ENCODE assay signal across 1 cellular context in genomic region chr19:45769054-45769782, GRCh38.
TF ChIP-seq lines count a peak whose summit lies in the region.

Gene SIX5 (minus strand): TSS chr19:45769252. CDS start chr19:45768844, 408 bp downstream.

TF ChIP-seq in HEK293, 187 proteins besides CTCF, POLR2A, EP300 and RAD21 (continued from another document):
- TF ChIP-seq ZBTB26 (tag by site-specific recombination; optimal IDR thresholded peaks at IDR 0.05), result peak; percentile 88
- TF ChIP-seq, protein P1, sequence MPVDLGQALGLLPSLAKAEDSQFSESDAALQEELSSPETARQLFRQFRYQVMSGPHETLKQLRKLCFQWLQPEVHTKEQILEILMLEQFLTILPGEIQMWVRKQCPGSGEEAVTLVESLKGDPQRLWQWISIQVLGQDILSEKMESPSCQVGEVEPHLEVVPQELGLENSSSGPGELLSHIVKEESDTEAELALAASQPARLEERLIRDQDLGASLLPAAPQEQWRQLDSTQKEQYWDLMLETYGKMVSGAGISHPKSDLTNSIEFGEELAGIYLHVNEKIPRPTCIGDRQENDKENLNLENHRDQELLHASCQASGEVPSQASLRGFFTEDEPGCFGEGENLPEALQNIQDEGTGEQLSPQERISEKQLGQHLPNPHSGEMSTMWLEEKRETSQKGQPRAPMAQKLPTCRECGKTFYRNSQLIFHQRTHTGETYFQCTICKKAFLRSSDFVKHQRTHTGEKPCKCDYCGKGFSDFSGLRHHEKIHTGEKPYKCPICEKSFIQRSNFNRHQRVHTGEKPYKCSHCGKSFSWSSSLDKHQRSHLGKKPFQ (tag by site-specific recombination; IDR thresholded peaks at IDR 0.05), result no peak
- TF ChIP-seq ZNF660 (tag by site-specific recombination; IDR thresholded peaks at IDR 0.05), result peak; percentile 66
- no peak for TF ChIP-seq AEBP2 (tag by site-specific recombination; IDR thresholded peaks at IDR 0.05; ENCODE audit: borderline replicate concordance)
- TF ChIP-seq ZNF670 (tag by site-specific recombination; IDR thresholded peaks at IDR 0.05; ENCODE audit: low read depth), result no peak
- TF ChIP-seq RBAK (tag by site-specific recombination; IDR thresholded peaks at IDR 0.05), result no peak
- no peak for TF ChIP-seq MEIS1 (CRISPR knock-in tag; IDR thresholded peaks at IDR 0.05; ENCODE audit: borderline replicate concordance)
- peak; percentile 77; the same call in 1 of the 2 replicates for TF ChIP-seq ZNF610 (tag by site-specific recombination; IDR thresholded peaks at IDR 0.05; ENCODE audit: borderline replicate concordance)
- TF ChIP-seq ZNF174 (tag by site-specific recombination; IDR thresholded peaks at IDR 0.05), result no peak
- TF ChIP-seq ZNF677 (tag by site-specific recombination; IDR thresholded peaks at IDR 0.05), result no peak
- TF ChIP-seq ZNF221 (tag by site-specific recombination; IDR thresholded peaks at IDR 0.05; ENCODE audit: borderline replicate concordance), result no peak
- no peak for TF ChIP-seq ZNF211 (tag by site-specific recombination; IDR thresholded peaks at IDR 0.05; ENCODE audit: low read depth)
- no peak for TF ChIP-seq HOXA7 (CRISPR knock-in tag; IDR thresholded peaks at IDR 0.05; ENCODE audit: borderline replicate concordance)
- TF ChIP-seq, protein P2, sequence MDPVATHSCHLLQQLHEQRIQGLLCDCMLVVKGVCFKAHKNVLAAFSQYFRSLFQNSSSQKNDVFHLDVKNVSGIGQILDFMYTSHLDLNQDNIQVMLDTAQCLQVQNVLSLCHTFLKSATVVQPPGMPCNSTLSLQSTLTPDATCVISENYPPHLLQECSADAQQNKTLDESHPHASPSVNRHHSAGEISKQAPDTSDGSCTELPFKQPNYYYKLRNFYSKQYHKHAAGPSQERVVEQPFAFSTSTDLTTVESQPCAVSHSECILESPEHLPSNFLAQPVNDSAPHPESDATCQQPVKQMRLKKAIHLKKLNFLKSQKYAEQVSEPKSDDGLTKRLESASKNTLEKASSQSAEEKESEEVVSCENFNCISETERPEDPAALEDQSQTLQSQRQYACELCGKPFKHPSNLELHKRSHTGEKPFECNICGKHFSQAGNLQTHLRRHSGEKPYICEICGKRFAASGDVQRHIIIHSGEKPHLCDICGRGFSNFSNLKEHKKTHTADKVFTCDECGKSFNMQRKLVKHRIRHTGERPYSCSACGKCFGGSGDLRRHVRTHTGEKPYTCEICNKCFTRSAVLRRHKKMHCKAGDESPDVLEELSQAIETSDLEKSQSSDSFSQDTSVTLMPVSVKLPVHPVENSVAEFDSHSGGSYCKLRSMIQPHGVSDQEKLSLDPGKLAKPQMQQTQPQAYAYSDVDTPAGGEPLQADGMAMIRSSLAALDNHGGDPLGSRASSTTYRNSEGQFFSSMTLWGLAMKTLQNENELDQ (tag by site-specific recombination; IDR thresholded peaks at IDR 0.05; ENCODE audit: low read depth), result no peak
- TF ChIP-seq ZNF580 (tag by site-specific recombination; IDR thresholded peaks at IDR 0.05), result no peak
- TF ChIP-seq ZNF558 (tag by site-specific recombination; IDR thresholded peaks at IDR 0.05), result no peak
- no peak for TF ChIP-seq TSHZ1 (tag by site-specific recombination; IDR thresholded peaks at IDR 0.05; ENCODE audit: borderline replicate concordance)
- peak; percentile 71 for TF ChIP-seq BCL11B (tag by site-specific recombination; IDR thresholded peaks at IDR 0.05; ENCODE audit: low read depth)
- TF ChIP-seq HIC1 (tag by site-specific recombination; IDR thresholded peaks at IDR 0.05), result peak; percentile 100
- TF ChIP-seq ZNF16 (tag by site-specific recombination; IDR thresholded peaks at IDR 0.05; ENCODE audit: low read depth), result no peak
- peak; percentile 89 for TF ChIP-seq ZXDB (tag by site-specific recombination; IDR thresholded peaks at IDR 0.05)
- no peak; the same call in 1 of the 2 replicates for TF ChIP-seq SCRT1 (tag by site-specific recombination; IDR thresholded peaks at IDR 0.05; ENCODE audit: borderline replicate concordance)
- no peak for TF ChIP-seq ZNF776 (tag by site-specific recombination; IDR thresholded peaks at IDR 0.05; ENCODE audit: borderline replicate concordance)
- peak; percentile 92 for TF ChIP-seq ZNF501 (tag by site-specific recombination; IDR thresholded peaks at IDR 0.05)
- TF ChIP-seq, protein P3, sequence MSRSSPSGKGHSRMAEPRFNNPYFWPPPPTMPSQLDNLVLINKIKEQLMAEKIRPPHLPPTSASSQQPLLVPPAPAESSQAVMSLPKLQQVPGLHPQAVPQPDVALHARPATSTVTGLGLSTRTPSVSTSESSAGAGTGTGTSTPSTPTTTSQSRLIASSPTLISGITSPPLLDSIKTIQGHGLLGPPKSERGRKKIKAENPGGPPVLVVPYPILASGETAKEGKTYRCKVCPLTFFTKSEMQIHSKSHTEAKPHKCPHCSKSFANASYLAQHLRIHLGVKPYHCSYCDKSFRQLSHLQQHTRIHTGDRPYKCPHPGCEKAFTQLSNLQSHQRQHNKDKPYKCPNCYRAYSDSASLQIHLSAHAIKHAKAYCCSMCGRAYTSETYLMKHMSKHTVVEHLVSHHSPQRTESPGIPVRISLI (tag by site-specific recombination; IDR thresholded peaks at IDR 0.05), result no peak
- no peak for TF ChIP-seq ZNF473 (tag by site-specific recombination; IDR thresholded peaks at IDR 0.05)
- TF ChIP-seq ZNF658 (tag by site-specific recombination; IDR thresholded peaks at IDR 0.05), result no peak
- TF ChIP-seq, protein P4, sequence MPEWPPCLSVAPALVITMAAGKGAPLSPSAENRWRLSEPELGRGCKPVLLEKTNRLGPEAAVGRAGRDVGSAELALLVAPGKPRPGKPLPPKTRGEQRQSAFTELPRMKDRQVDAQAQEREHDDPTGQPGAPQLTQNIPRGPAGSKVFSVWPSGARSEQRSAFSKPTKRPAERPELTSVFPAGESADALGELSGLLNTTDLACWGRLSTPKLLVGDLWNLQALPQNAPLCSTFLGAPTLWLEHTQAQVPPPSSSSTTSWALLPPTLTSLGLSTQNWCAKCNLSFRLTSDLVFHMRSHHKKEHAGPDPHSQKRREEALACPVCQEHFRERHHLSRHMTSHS (tag by site-specific recombination; IDR thresholded peaks at IDR 0.05), result no peak
- 0 out of 2 replicates have a peak, but pooled peaks have one; percentile 40 for TF ChIP-seq ZBTB21 (tag by site-specific recombination; IDR thresholded peaks at IDR 0.05)
- 0 out of 2 replicates have a peak, but pooled peaks have one; percentile 15 for TF ChIP-seq ZNF623 (tag by site-specific recombination; IDR thresholded peaks at IDR 0.05)
- peak; percentile 89 for TF ChIP-seq ZFP37 (tag by site-specific recombination; IDR thresholded peaks at IDR 0.05)
- TF ChIP-seq, protein P5, sequence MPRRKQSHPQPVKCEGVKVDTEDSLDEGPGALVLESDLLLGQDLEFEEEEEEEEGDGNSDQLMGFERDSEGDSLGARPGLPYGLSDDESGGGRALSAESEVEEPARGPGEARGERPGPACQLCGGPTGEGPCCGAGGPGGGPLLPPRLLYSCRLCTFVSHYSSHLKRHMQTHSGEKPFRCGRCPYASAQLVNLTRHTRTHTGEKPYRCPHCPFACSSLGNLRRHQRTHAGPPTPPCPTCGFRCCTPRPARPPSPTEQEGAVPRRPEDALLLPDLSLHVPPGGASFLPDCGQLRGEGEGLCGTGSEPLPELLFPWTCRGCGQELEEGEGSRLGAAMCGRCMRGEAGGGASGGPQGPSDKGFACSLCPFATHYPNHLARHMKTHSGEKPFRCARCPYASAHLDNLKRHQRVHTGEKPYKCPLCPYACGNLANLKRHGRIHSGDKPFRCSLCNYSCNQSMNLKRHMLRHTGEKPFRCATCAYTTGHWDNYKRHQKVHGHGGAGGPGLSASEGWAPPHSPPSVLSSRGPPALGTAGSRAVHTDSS (tag by site-specific recombination; IDR thresholded peaks at IDR 0.05), result no peak
- TF ChIP-seq ZNF350 (tag by site-specific recombination; IDR thresholded peaks at IDR 0.05), result no peak
- TF ChIP-seq ZFP69B (tag by site-specific recombination; IDR thresholded peaks at IDR 0.05), result peak; percentile 79
- TF ChIP-seq GLI4 (tag by site-specific recombination; IDR thresholded peaks at IDR 0.05), result peak; percentile 80
- no peak for TF ChIP-seq ZNF701 (tag by site-specific recombination; IDR thresholded peaks at IDR 0.05)
- no peak for TF ChIP-seq MYNN (tag by site-specific recombination; IDR thresholded peaks at IDR 0.05; ENCODE audit: borderline replicate concordance)
